Comparison of ENCODE assay signal across 1 cellular context in genomic region chr16:85396879-85397871, GRCh38.
TF ChIP-seq lines count a peak whose summit lies in the region.

No MANE protein-coding gene starts in this region.

TF ChIP-seq in HEK293, 187 proteins besides CTCF, POLR2A, EP300 and RAD21 (continued from another document):
- TF ChIP-seq BCL6B (tag by site-specific recombination; IDR thresholded peaks at IDR 0.05): no peak
- peak; percentile 32; the same call in 1 of the 2 replicates for TF ChIP-seq GLIS2 (tag by site-specific recombination; IDR thresholded peaks at IDR 0.05)
- 0 out of 2 replicates have a peak, but pooled peaks have one; percentile 6 for TF ChIP-seq ZBTB20 (tag by site-specific recombination; IDR thresholded peaks at IDR 0.05)
- no peak for TF ChIP-seq ZNF692 (tag by site-specific recombination; IDR thresholded peaks at IDR 0.05)
- TF ChIP-seq GLIS1 (tag by site-specific recombination; IDR thresholded peaks at IDR 0.05): peak; percentile 100
- peak; percentile 53; the same call in 1 of the 2 replicates for TF ChIP-seq ZNF600 (tag by site-specific recombination; IDR thresholded peaks at IDR 0.05)
- TF ChIP-seq ZNF768 (tag by site-specific recombination; IDR thresholded peaks at IDR 0.05): peak; percentile 71; the same call in 1 of the 2 replicates
